30 cellular contexts compared by ENCODE assay signal in genomic region chr4:110068248-110068647, GRCh38.
"Had no signal": no experiment of that assay in that cellular context is flagged by ENCODE, and none has a peak within 500 bp of the region (broad histone marks: within the 10 kb centered on the region; RNA-seq: fewer than 3 reads in every experiment).

No MANE protein-coding gene starts in this region.

- H3K4me3 ChIP-seq: left lung, lower lobe of right lung, mucosa of descending colon, neural progenitor cell, skin epidermis, stomach, testis, thyroid gland, transverse colon, upper lobe of left lung, vagina had no signal

- H2AFZ ChIP-seq: neural progenitor cell had no signal

- H3K36me3 Mint-ChIP-seq: stimulated activated naive B cell treated with anti-CD40 and anti-IgM and Interleukin-4, amounts not matched to agents 10 μg/mL and 1 μg/mL and 100 μg/mL, for 72 hours had no signal

- DNase-seq: hippocampal formation; kidney; left colon; left lung; lower lobe of right lung; mammary epithelial cell; mesendoderm; midbrain; mucosa of descending colon; naive thymus-derived CD8-positive, alpha-beta T cell; nephron progenitor cell; occipital lobe; right cardiac atrium; stimulated activated CD4-positive, alpha-beta T cell treated with anti-CD3 and anti-CD28 coated beads, Interleukin-12 subunit alpha, Interleukin-12 subunit beta, amount 100 ng/mL, for 4 hours; stimulated activated CD4-positive, alpha-beta T cell treated with anti-CD3 and anti-CD28 coated beads, Interleukin-15, amount 100 ng/mL, for 24 hours; stimulated activated CD4-positive, alpha-beta T cell treated with anti-CD3 and anti-CD28 coated beads, Interleukin-2, amount 100 ng/mL, for 24 hours; stimulated activated CD4-positive, alpha-beta T cell treated with anti-CD3 and anti-CD28 coated beads, Interleukin-4, amount 100 ng/mL, for 1 hour; stimulated activated naive B cell treated with anti-CD40 and anti-IgM and Interleukin-4, amounts not matched to agents 10 μg/mL and 1 μg/mL and 100 μg/mL, for 72 hours; stimulated activated naive CD8-positive, alpha-beta T cell treated with anti-CD3 and anti-CD28 coated beads, Interleukin-15, Interleukin-2, amounts not matched to agents 100 U/mL and 50 U/mL, for 24 hours; stomach; testis; thyroid gland; transverse colon; upper lobe of left lung had no signal

- ATAC-seq: left colon; left lung; lower lobe of right lung; mucosa of descending colon; naive thymus-derived CD8-positive, alpha-beta T cell; right cardiac atrium; sciatic nerve; stimulated activated naive B cell treated with anti-CD40 and anti-IgM and Interleukin-4, amounts not matched to agents 10 μg/mL and 1 μg/mL and 100 μg/mL, for 72 hours; stimulated activated naive CD8-positive, alpha-beta T cell treated with anti-CD3 and anti-CD28 coated beads, Interleukin-15, Interleukin-2, amounts not matched to agents 100 U/mL and 50 U/mL, for 24 hours had no signal

- H3K4me2 ChIP-seq: neural progenitor cell had no signal

- H3K36me3 ChIP-seq: left lung, lower lobe of right lung, neural progenitor cell, neutrophil, stomach, thyroid gland, transverse colon, upper lobe of left lung, vagina had no signal

- H3K9ac ChIP-seq: neural progenitor cell had no signal

- H3K27ac Mint-ChIP-seq: nephron progenitor cell; neural progenitor cell; progenitor cell of endocrine pancreas; stimulated activated naive B cell treated with anti-CD40 and anti-IgM and Interleukin-4, amounts not matched to agents 10 μg/mL and 1 μg/mL and 100 μg/mL, for 72 hours had no signal

- H3K27me3 ChIP-seq: left lung, neural progenitor cell, neutrophil, stomach, testis, thyroid gland, transverse colon, upper lobe of left lung, vagina had no signal

- FAIRE-seq: kidney had no signal

- H3K4me1 Mint-ChIP-seq: naive thymus-derived CD8-positive, alpha-beta T cell; stimulated activated naive B cell treated with anti-CD40 and anti-IgM and Interleukin-4, amounts not matched to agents 10 μg/mL and 1 μg/mL and 100 μg/mL, for 72 hours had no signal

- H3K4me1 ChIP-seq: lower lobe of right lung, testis, transverse colon, vagina had no signal

- H3K27ac ChIP-seq: left lung, lower lobe of right lung, neural progenitor cell, neutrophil, skin epidermis, stomach, testis, thyroid gland, transverse colon, upper lobe of left lung, vagina had no signal

- H3K27me3 Mint-ChIP-seq: progenitor cell of endocrine pancreas; stimulated activated naive B cell treated with anti-CD40 and anti-IgM and Interleukin-4, amounts not matched to agents 10 μg/mL and 1 μg/mL and 100 μg/mL, for 72 hours had no signal

- H3K9me3 Mint-ChIP-seq: naive thymus-derived CD8-positive, alpha-beta T cell; nephron progenitor cell; neural progenitor cell; stimulated activated naive B cell treated with anti-CD40 and anti-IgM and Interleukin-4, amounts not matched to agents 10 μg/mL and 1 μg/mL and 100 μg/mL, for 72 hours had no signal

- H3K9me3 ChIP-seq: left lung, lower lobe of right lung, mucosa of descending colon, neutrophil, stomach, testis, thyroid gland, transverse colon, upper lobe of left lung, vagina had no signal

- H3K4me3 Mint-ChIP-seq: naive thymus-derived CD8-positive, alpha-beta T cell; nephron progenitor cell; neural progenitor cell; stimulated activated naive B cell treated with anti-CD40 and anti-IgM and Interleukin-4, amounts not matched to agents 10 μg/mL and 1 μg/mL and 100 μg/mL, for 72 hours had no signal
